In the genomic region with DNA sequence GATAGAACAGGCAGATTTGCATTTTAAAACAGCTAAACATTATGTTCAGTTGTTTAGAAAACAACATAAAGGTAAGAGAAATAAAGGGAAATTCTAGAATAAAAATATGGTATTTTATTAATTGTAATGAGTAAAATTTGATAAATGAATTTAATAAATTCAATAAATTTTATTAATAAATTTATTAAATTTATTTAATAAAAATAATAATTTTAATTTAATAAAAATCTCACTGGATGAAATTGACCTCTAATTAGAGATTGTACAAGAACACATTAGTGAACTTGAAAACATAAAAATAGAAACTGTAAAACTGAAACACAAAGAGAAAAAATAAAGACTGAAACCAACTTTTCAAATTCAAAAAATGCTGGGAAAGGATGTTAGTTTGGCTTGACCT, we compare ENCODE assay signal across 20 cellular contexts.
DNase-seq lines count a peak whose midpoint lies in the region; ATAC-seq, FAIRE-seq and TF ChIP-seq lines count a peak whose summit lies in the region.
"Had no signal": no experiment of that assay in that cellular context is flagged by ENCODE, and none has a peak within 500 bp of the region (broad histone marks: within the 10 kb centered on the region; RNA-seq: fewer than 3 reads in every experiment).

No MANE protein-coding gene starts in this region.

- peak; percentile 84 for FAIRE-seq in G401.6 (lab: Jason Lieb, UNC)
- peak; percentile 58 for FAIRE-seq in TTC549 (lab: Jason Lieb, UNC)
- peak; percentile 82 for FAIRE-seq in endometrium (lab: Jason Lieb, UNC)
- FAIRE-seq in pancreas (lab: Jason Lieb, UNC), result peak; percentile 34
- FAIRE-seq: GM12892, GM19239 had no signal

- intact Hi-C loops in pancreas (cut with DNase I), result no loop called here

- no peaks in the 10 kb centered on the region for H3K27me3 ChIP-seq in pancreas

- no peak overlapping the region for H3K4me3 ChIP-seq in pancreas
- H3K4me3 ChIP-seq: GM23338 had no signal

- ATAC-seq in pancreas, result no peak
- ATAC-seq in GM21515 (IDR thresholded peaks at IDR 0.05; ENCODE audit: unreplicated experiment), result no peak
- ATAC-seq: GM23338, HCT116 had no signal

- no peaks in the 10 kb centered on the region for H3K4me1 ChIP-seq in pancreas

- H3K9me3 ChIP-seq in pancreas, result no peaks in the 10 kb centered on the region

- H3K27ac ChIP-seq in pancreas, result no peak overlapping the region

- DNase-seq in pancreas, result no peak
- DNase-seq in amniotic stem cell (lab: John Stamatoyannopoulos, UW), result no peak
- DNase-seq in stimulated activated CD4-positive, alpha-beta T cell treated with anti-CD3 and anti-CD28 coated beads, Interleukin-15, amount 100 ng/mL, for 24 hours, result no peak
- no peak for DNase-seq in HuH-7 (ENCODE audit: low spot score)
- DNase-seq: 8988T; C1 segment of cervical spinal cord; Calu3; CD4-positive, alpha-beta memory T cell; COR-L47; DMS53; DMS79 treated with DMSO at 0.1 percent for 48 hours; H9 had no signal

- TF ChIP-seq CTCF in pancreas (IDR thresholded peaks at IDR 0.05), result no peak

- no peaks in the 10 kb centered on the region for H3K36me3 ChIP-seq in pancreas
